In the genomic region with DNA sequence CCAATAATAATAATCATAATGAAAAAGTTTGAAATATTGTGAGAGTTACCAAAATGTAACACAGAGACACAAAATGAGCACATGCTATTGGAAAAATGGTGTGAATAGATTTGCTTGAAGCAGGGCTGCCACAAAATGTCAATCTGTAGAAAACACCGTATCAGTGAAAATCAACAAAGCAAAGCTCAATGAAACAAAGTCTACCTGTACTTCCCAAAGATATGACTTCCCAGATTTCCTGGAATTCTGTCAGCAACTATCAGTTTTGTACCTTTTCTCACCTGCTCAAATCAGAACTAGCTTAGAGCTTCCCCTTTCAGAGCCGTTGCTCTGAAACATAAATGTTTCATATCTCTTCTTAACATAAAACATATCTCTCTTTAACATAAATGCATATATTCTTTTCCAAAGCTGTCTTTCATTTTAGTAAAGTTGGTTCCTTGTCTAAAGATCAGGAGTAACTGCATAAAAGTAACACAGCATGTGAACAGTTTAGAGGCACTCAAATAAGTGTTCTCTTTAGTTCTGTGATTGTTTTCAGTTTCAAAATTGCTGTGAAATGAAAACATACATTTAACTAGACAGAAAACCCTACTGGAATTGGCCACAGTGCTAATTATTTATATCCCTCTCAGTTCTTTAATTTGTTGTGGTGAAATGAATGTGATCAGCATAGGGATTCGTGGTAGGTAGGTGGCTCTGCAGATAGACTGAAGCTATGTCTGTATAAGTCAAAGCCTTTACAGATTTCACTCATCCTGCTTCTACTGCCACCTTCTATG, we compare ENCODE assay signal across 19 cellular contexts.
A peak's percentile ranks its signal among the peaks of the same experiment; 100 is the strongest.
DNase-seq lines count a peak whose midpoint lies in the region; ATAC-seq and TF ChIP-seq lines count a peak whose summit lies in the region.
"Had no signal": no experiment of that assay in that cellular context is flagged by ENCODE, and none has a peak within 500 bp of the region (broad histone marks: within the 10 kb centered on the region; RNA-seq: fewer than 3 reads in every experiment).

No MANE protein-coding gene starts in this region.

- POLR2A ChIA-PET in activated CD4-positive, alpha-beta T cell treated with anti-CD3 and anti-CD28 coated beads, Interleukin-2, amount 10 ng/mL, durations not matched to agents 7 days and 5 days (lab: Charles Lee) = no interaction called here

- no peaks in the 10 kb centered on the region for H3K4me1 ChIP-seq in gastrocnemius medialis
- H3K4me1 ChIP-seq in right cardiac atrium (ENCODE audit: control insufficient read depth, insufficient read depth, low read length) = no peaks in the 10 kb centered on the region
- H3K4me1 ChIP-seq: gastroesophageal sphincter, Peyer's patch had no signal

- no peaks in the 10 kb centered on the region for H3K27me3 Mint-ChIP-seq in activated CD4-positive, alpha-beta T cell treated with anti-CD3 and anti-CD28 coated beads, Interleukin-2, amount 10 ng/mL, durations not matched to agents 7 days and 5 days
- H3K27me3 Mint-ChIP-seq: activated B cell treated with CpG ODN at 0.5 μM for 24 hours; activated naive CD8-positive, alpha-beta T cell treated with anti-CD3 and anti-CD28 coated beads, Interleukin-2, amount 10 ng/mL, durations not matched to agents 7 days and 5 days; CD4-positive, CD25-positive, alpha-beta regulatory T cell; T-cell had no signal

- peak; percentile 86 for ATAC-seq in GM19351 (IDR thresholded peaks at IDR 0.05; ENCODE audit: unreplicated experiment)
- peak; percentile 76 for ATAC-seq in HG02588 (IDR thresholded peaks at IDR 0.05; ENCODE audit: unreplicated experiment)
- ATAC-seq in HG03342 (IDR thresholded peaks at IDR 0.05; ENCODE audit: unreplicated experiment) = peak; percentile 77
- no peak for ATAC-seq in gastrocnemius medialis
- ATAC-seq in right cardiac atrium = no peak
- ATAC-seq: gastroesophageal sphincter, T-cell had no signal

- H3K4me3 Mint-ChIP-seq in activated CD4-positive, alpha-beta T cell treated with anti-CD3 and anti-CD28 coated beads, Interleukin-2, amount 10 ng/mL, durations not matched to agents 7 days and 5 days = no peak overlapping the region
- H3K4me3 Mint-ChIP-seq: activated B cell treated with CpG ODN at 0.5 μM for 24 hours; activated naive CD8-positive, alpha-beta T cell treated with anti-CD3 and anti-CD28 coated beads, Interleukin-2, amount 10 ng/mL, durations not matched to agents 7 days and 5 days; CD4-positive, CD25-positive, alpha-beta regulatory T cell; immature natural killer cell; mesothelial cell of epicardium; T-cell had no signal

- no peak for TF ChIP-seq POLR2A in gastrocnemius medialis (IDR thresholded peaks at IDR 0.05)

- intact Hi-C loops in gastrocnemius medialis (cut with DNase I; ENCODE audit: low total_unique reads) = no loop called here
- intact Hi-C loops in right cardiac atrium (cut with DNase I) = no loop called here

- H3K36me3 ChIP-seq in GM06990 (ENCODE audit: control insufficient read depth, insufficient read depth, low read length) (no peaks in the 10 kb centered on the region), gastrocnemius medialis (no peaks in the 10 kb centered on the region)
- H3K36me3 ChIP-seq: gastroesophageal sphincter, Peyer's patch had no signal

- H3K36me3 Mint-ChIP-seq in activated CD4-positive, alpha-beta T cell treated with anti-CD3 and anti-CD28 coated beads, Interleukin-2, amount 10 ng/mL, durations not matched to agents 7 days and 5 days (ENCODE audit: low read depth) = no peaks in the 10 kb centered on the region
- H3K36me3 Mint-ChIP-seq: activated naive CD8-positive, alpha-beta T cell treated with anti-CD3 and anti-CD28 coated beads, Interleukin-2, amount 10 ng/mL, durations not matched to agents 7 days and 5 days; CD4-positive, CD25-positive, alpha-beta regulatory T cell; immature natural killer cell; mesothelial cell of epicardium; T-cell had no signal

- H3K27ac ChIP-seq in gastrocnemius medialis (no peak overlapping the region), right cardiac atrium (ENCODE audit: low read length) (no peak overlapping the region)
- H3K27ac ChIP-seq: gastroesophageal sphincter, Peyer's patch had no signal

- 81% methylated on average over 3 of the region's 3 CpGs for WGBS in right cardiac atrium

- H3K4me3 ChIP-seq in GM06990 (replicated peaks; ENCODE audit: low read depth, low read length) (no peak overlapping the region), gastrocnemius medialis (no peak overlapping the region), right cardiac atrium (ENCODE audit: low read length) (no peak overlapping the region)
- H3K4me3 ChIP-seq: gastroesophageal sphincter, Peyer's patch had no signal

- H3K9me3 ChIP-seq in gastrocnemius medialis (no peaks in the 10 kb centered on the region), right cardiac atrium (ENCODE audit: control insufficient read depth, low read length) (no peaks in the 10 kb centered on the region)
- H3K9me3 ChIP-seq: gastroesophageal sphincter, Peyer's patch had no signal

- TF ChIP-seq CTCF in GM06990 (IDR thresholded peaks at IDR 0.05; ENCODE audit: insufficient read depth, low read length, poor library complexity, severe bottlenecking) = no peak
- TF ChIP-seq CTCF in gastrocnemius medialis (IDR thresholded peaks at IDR 0.05 in 4 of 5, conservative IDR thresholded peaks at IDR 0.05 in 1 of 5) = no peak

- CTCF ChIA-PET in activated CD4-positive, alpha-beta T cell treated with anti-CD3 and anti-CD28 coated beads, Interleukin-2, amount 10 ng/mL, durations not matched to agents 7 days and 5 days (lab: Charles Lee) = no interaction called here

- in situ Hi-C loops in gastrocnemius medialis (cut with MboI; ENCODE audit: low sequenced_read_pairs in 4 of 4) = no loop called here

- H3K4me1 Mint-ChIP-seq in activated CD4-positive, alpha-beta T cell treated with anti-CD3 and anti-CD28 coated beads, Interleukin-2, amount 10 ng/mL, durations not matched to agents 7 days and 5 days = no peaks in the 10 kb centered on the region
- H3K4me1 Mint-ChIP-seq: activated B cell treated with CpG ODN at 0.5 μM for 24 hours; activated naive CD8-positive, alpha-beta T cell treated with anti-CD3 and anti-CD28 coated beads, Interleukin-2, amount 10 ng/mL, durations not matched to agents 7 days and 5 days; CD4-positive, CD25-positive, alpha-beta regulatory T cell; immature natural killer cell; T-cell had no signal

- peaks cover 8% of the 10 kb centered on the region for H3K9me3 Mint-ChIP-seq in activated CD4-positive, alpha-beta T cell treated with anti-CD3 and anti-CD28 coated beads, Interleukin-2, amount 10 ng/mL, durations not matched to agents 7 days and 5 days
- H3K9me3 Mint-ChIP-seq: activated B cell treated with CpG ODN at 0.5 μM for 24 hours had no signal

- DNase-seq in GM06990 (ENCODE audit: extremely low read depth, insufficient read length) = peak; percentile 13
- DNase-seq in HPDE6-E6E7 (ENCODE audit: extremely low spot score) = no peak
- no peak for DNase-seq in activated CD4-positive, alpha-beta T cell treated with anti-CD3 and anti-CD28 coated beads, Interleukin-2, amount 10 ng/mL, durations not matched to agents 7 days and 5 days
- DNase-seq in gastrocnemius medialis = no peak
- no peak for DNase-seq in right cardiac atrium
- DNase-seq: activated B cell treated with CpG ODN at 0.5 μM for 24 hours; activated naive CD8-positive, alpha-beta T cell treated with anti-CD3 and anti-CD28 coated beads, Interleukin-2, amount 10 ng/mL, durations not matched to agents 7 days and 5 days; CD4-positive, CD25-positive, alpha-beta regulatory T cell; GOT3; immature natural killer cell; KG1; NCI-H510A treated with DMSO at 0.1 percent for 48 hours; Peyer's patch; T-cell had no signal

- H3K27me3 ChIP-seq in GM06990 (replicated peaks; ENCODE audit: control insufficient read depth, insufficient read depth, low read length) (no peaks in the 10 kb centered on the region), gastrocnemius medialis (no peaks in the 10 kb centered on the region), right cardiac atrium (ENCODE audit: control insufficient read depth, insufficient read depth) (no peaks in the 10 kb centered on the region)
- H3K27me3 ChIP-seq: gastroesophageal sphincter, Peyer's patch had no signal

- no peak overlapping the region for H3K27ac Mint-ChIP-seq in activated CD4-positive, alpha-beta T cell treated with anti-CD3 and anti-CD28 coated beads, Interleukin-2, amount 10 ng/mL, durations not matched to agents 7 days and 5 days
- H3K27ac Mint-ChIP-seq: activated B cell treated with CpG ODN at 0.5 μM for 24 hours; activated naive CD8-positive, alpha-beta T cell treated with anti-CD3 and anti-CD28 coated beads, Interleukin-2, amount 10 ng/mL, durations not matched to agents 7 days and 5 days; CD4-positive, CD25-positive, alpha-beta regulatory T cell; immature natural killer cell; mesothelial cell of epicardium; T-cell had no signal

Comparison
In these comparisons a context has a peak if more than half of its experiments do, and no peak if none do; other contexts are left out.
1. ATAC-seq: peak in GM19351 (single experiment), HG02588 (single experiment) and HG03342 (single experiment); none in gastrocnemius medialis (0 of 2) and right cardiac atrium (0 of 2).